ENCODE assay signal across 30 cellular contexts in the genomic region with DNA sequence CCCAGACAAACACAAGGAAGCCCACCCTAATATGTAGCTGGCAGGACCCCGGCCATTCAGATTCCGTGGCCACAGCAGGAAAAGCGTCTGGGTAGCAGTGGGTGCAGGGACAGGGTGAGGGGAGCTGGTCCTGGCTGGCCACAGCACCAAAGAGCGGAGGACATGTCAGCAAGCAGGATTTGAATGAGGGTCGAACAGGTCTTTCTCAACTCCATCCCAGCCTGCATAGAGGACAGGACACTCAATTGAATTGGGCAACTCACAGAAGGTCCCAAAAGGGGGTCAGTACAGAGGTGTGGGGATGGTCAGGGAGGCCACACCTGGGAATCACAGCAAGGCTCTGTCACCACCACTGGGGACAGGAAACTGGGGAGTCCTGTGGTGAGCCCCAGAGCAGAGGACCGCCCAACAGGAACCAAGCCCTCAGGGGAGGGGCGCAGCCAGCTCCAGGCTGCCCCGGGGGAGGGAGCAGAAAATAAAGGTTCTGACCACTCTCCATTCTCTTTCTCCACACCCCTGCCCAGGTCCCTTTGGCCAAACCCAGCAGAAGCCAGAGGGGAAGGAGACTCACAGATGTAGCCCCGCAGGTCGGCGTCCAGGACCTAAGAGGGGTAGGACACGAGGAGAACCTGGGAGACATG.
"Had no signal": no experiment of that assay in that cellular context is flagged by ENCODE, and none has a peak within 500 bp of the region (broad histone marks: within the 10 kb centered on the region; RNA-seq: fewer than 3 reads in every experiment).

No MANE protein-coding gene starts in this region.

- H3K4me3 ChIP-seq: esophagus muscularis mucosa, heart left ventricle, left ventricle myocardium inferior, lung, mucosa of descending colon, ovary, prostate gland, smooth muscle cell, testis, transverse colon, uterus had no signal

- H3K4me1 ChIP-seq: esophagus muscularis mucosa, foreskin keratinocyte, heart left ventricle, left ventricle myocardium inferior, prostate gland, testis, transverse colon, uterus had no signal

- H3K36me3 ChIP-seq: esophagus muscularis mucosa, heart left ventricle, left ventricle myocardium inferior, ovary, prostate gland, transverse colon, uterus had no signal

- H3K9me3 ChIP-seq: ovary, prostate gland, testis, uterus had no signal

- DNase-seq: activated B cell treated with CpG ODN at 0.5 μM for 24 hours; activated CD4-positive, alpha-beta T cell treated with anti-CD3 and anti-CD28 coated beads for 48 hours; activated CD4-positive, alpha-beta T cell treated with anti-CD3 and anti-CD28 coated beads, Interleukin-2, amount 50 U/mL, for 48 hours; activated CD8-positive, alpha-beta memory T cell treated with anti-CD3 and anti-CD28 coated beads for 24 hours; activated gamma-delta T cell treated with Interleukin-2 at 50 U/mL for 16 hours; activated naive CD4-positive, alpha-beta T cell treated with anti-CD3 and anti-CD28 coated beads, Interleukin-2, amount 50 U/mL, for 16 hours; amniotic stem cell; central memory CD4-positive, alpha-beta T cell; foreskin keratinocyte; heart left ventricle; left ventricle myocardium inferior; mesendoderm; mucosa of descending colon; ovary; retina; stimulated activated CD4-positive, alpha-beta T cell treated with anti-CD3 and anti-CD28 coated beads, Interleukin-1b, Interleukin-23, amount 100 ng/mL, for 48 hours; stimulated activated CD4-positive, alpha-beta T cell treated with anti-CD3 and anti-CD28 coated beads, Interleukin-4, amount 100 ng/mL, for 4 hours; stimulated activated CD8-positive, alpha-beta memory T cell treated with anti-CD3 and anti-CD28 coated beads, Interleukin-4, amount 100 ng/mL, for 48 hours; stimulated activated naive B cell treated with anti-CD40 and anti-IgM and Interleukin-4, amounts not matched to agents 10 μg/mL and 1 μg/mL and 100 μg/mL, for 72 hours; T-helper 1 cell; testis; transverse colon; uterus had no signal

- ATAC-seq: foreskin keratinocyte; mucosa of descending colon; stimulated activated naive B cell treated with anti-CD40 and anti-IgM and Interleukin-4, amounts not matched to agents 10 μg/mL and 1 μg/mL and 100 μg/mL, for 72 hours had no signal

- H3K27ac Mint-ChIP-seq: activated B cell treated with CpG ODN at 0.5 μM for 24 hours; activated T-helper 1 cell treated with anti-CD3 and anti-CD28 coated beads, Interleukin-12 subunit alpha, Interleukin-12 subunit beta, Interleukin-2, Interleukin-4 antibody, amounts not matched to agents 30 ng/mL and 10 ng/mL and 1 ng/mL, durations not matched to agents 14 hours and 24 hours and 36 hours; natural killer cell treated with Interleukin-12 subunit alpha and Interleukin-12 subunit beta and Interleukin-15 and Interleukin-18, amount 100 ng/mL, for 72 hours; stimulated activated naive B cell treated with anti-CD40 and anti-IgM and Interleukin-4, amounts not matched to agents 10 μg/mL and 1 μg/mL and 100 μg/mL, for 72 hours; T-helper 2 cell treated with Interferon-gamma antibody and Interleukin-4, amounts not matched to agents 5 μg/mL and 100 μg/mL, for 36 hours had no signal

- H3K27me3 ChIP-seq: foreskin keratinocyte, ovary, testis, transverse colon, uterus had no signal

- H3K9me3 Mint-ChIP-seq: activated T-helper 1 cell treated with anti-CD3 and anti-CD28 coated beads, Interleukin-12 subunit alpha, Interleukin-12 subunit beta, Interleukin-2, Interleukin-4 antibody, amounts not matched to agents 30 ng/mL and 10 ng/mL and 1 ng/mL, durations not matched to agents 14 hours and 24 hours and 36 hours; natural killer cell treated with Interleukin-12 subunit alpha and Interleukin-12 subunit beta and Interleukin-15 and Interleukin-18, amount 100 ng/mL, for 72 hours; T-helper 2 cell treated with Interferon-gamma antibody and Interleukin-4, amounts not matched to agents 5 μg/mL and 100 μg/mL, for 36 hours had no signal

- H3K4me1 Mint-ChIP-seq: activated B cell treated with CpG ODN at 0.5 μM for 24 hours had no signal

- H3K36me3 Mint-ChIP-seq: natural killer cell treated with Interleukin-12 subunit alpha and Interleukin-12 subunit beta and Interleukin-15 and Interleukin-18, amount 100 ng/mL, for 72 hours; stimulated activated naive B cell treated with anti-CD40 and anti-IgM and Interleukin-4, amounts not matched to agents 10 μg/mL and 1 μg/mL and 100 μg/mL, for 72 hours had no signal

- H3K4me3 Mint-ChIP-seq: activated B cell treated with CpG ODN at 0.5 μM for 24 hours; activated T-helper 1 cell treated with anti-CD3 and anti-CD28 coated beads, Interleukin-12 subunit alpha, Interleukin-12 subunit beta, Interleukin-2, Interleukin-4 antibody, amounts not matched to agents 30 ng/mL and 10 ng/mL and 1 ng/mL, durations not matched to agents 14 hours and 24 hours and 36 hours; natural killer cell treated with Interleukin-12 subunit alpha and Interleukin-12 subunit beta and Interleukin-15 and Interleukin-18, amount 100 ng/mL, for 72 hours; stimulated activated naive B cell treated with anti-CD40 and anti-IgM and Interleukin-4, amounts not matched to agents 10 μg/mL and 1 μg/mL and 100 μg/mL, for 72 hours; T-helper 2 cell treated with Interferon-gamma antibody and Interleukin-4, amounts not matched to agents 5 μg/mL and 100 μg/mL, for 36 hours had no signal

- H3K27ac ChIP-seq: esophagus muscularis mucosa, foreskin keratinocyte, heart left ventricle, left ventricle myocardium inferior, ovary, prostate gland, testis, transverse colon, uterus had no signal
